8 cellular contexts compared by ENCODE assay signal in genomic region chr3:56692520-56693433, GRCh38. TPM values are rescaled to one million over a fixed set of nuclear protein-coding genes. Genes with fewer than 3 reads are reported as not detected.
DNase-seq lines count a peak whose midpoint lies in the region; ATAC-seq and TF ChIP-seq lines count a peak whose summit lies in the region.
"Not testable (repeated sequence)": the region's sequence is repeated elsewhere in the genome, so short reads cannot be mapped to it uniquely, and the experiment has no call there.

No MANE protein-coding gene starts in this region.

- ATAC-seq in GM19372 (IDR thresholded peaks at IDR 0.05; ENCODE audit: low read depth, unreplicated experiment) (peak; percentile 74), HG02642 (IDR thresholded peaks at IDR 0.05; ENCODE audit: poor library complexity, unreplicated experiment) (peak; percentile 85), HG03442 (IDR thresholded peaks at IDR 0.05; ENCODE audit: unreplicated experiment) (peak; percentile 77), left lung (peak; percentile 36)

- peak; percentile 70 for DNase-seq in GM12865 (ENCODE audit: low read depth)
- peak; percentile 42 for DNase-seq in RPMI8226
- DNase-seq in activated T-helper 1 cell treated with anti-CD3 and anti-CD28 coated beads, Interleukin-12 subunit alpha, Interleukin-12 subunit beta, Interleukin-2, Interleukin-4 antibody, amounts not matched to agents 30 ng/mL and 10 ng/mL and 1 ng/mL, durations not matched to agents 14 hours and 24 hours and 36 hours (ENCODE audit: low spot score) = peak; percentile 52
- not testable (repeated sequence) for DNase-seq in left lung

- H3K27ac ChIP-seq in left lung = peak overlapping the region in 1 of 2 donors; percentile 59
- peak overlapping the region; percentile 49 for H3K27ac ChIP-seq in thymus (ENCODE audit: low read depth)

- H3K9me3 ChIP-seq in left lung; thymus (ENCODE audit: control insufficient read depth): not testable (repeated sequence)

- H3K36me3 Mint-ChIP-seq in activated T-helper 1 cell treated with anti-CD3 and anti-CD28 coated beads, Interleukin-12 subunit alpha, Interleukin-12 subunit beta, Interleukin-2, Interleukin-4 antibody, amounts not matched to agents 30 ng/mL and 10 ng/mL and 1 ng/mL, durations not matched to agents 14 hours and 24 hours and 36 hours (ENCODE audit: low read depth) = not testable (repeated sequence)

- H3K4me3 Mint-ChIP-seq in activated T-helper 1 cell treated with anti-CD3 and anti-CD28 coated beads, Interleukin-12 subunit alpha, Interleukin-12 subunit beta, Interleukin-2, Interleukin-4 antibody, amounts not matched to agents 30 ng/mL and 10 ng/mL and 1 ng/mL, durations not matched to agents 14 hours and 24 hours and 36 hours = peak overlapping the region; percentile 64

- 59% methylated on average over 15 of the region's 15 CpGs for WGBS in thymus

- TF ChIP-seq CTCF in GM12865 (IDR thresholded peaks at IDR 0.05; ENCODE audit: insufficient read depth, low read depth, low read length, missing control alignments); left lung (IDR thresholded peaks at IDR 0.05): not testable (repeated sequence)

- not testable (repeated sequence) for H3K27me3 ChIP-seq in left lung; thymus (ENCODE audit: control insufficient read depth, insufficient read depth)

- H3K9me3 Mint-ChIP-seq in activated T-helper 1 cell treated with anti-CD3 and anti-CD28 coated beads, Interleukin-12 subunit alpha, Interleukin-12 subunit beta, Interleukin-2, Interleukin-4 antibody, amounts not matched to agents 30 ng/mL and 10 ng/mL and 1 ng/mL, durations not matched to agents 14 hours and 24 hours and 36 hours = not testable (repeated sequence)

- peaks cover 37% of the 10 kb centered on the region for H3K4me1 Mint-ChIP-seq in activated T-helper 1 cell treated with anti-CD3 and anti-CD28 coated beads, Interleukin-12 subunit alpha, Interleukin-12 subunit beta, Interleukin-2, Interleukin-4 antibody, amounts not matched to agents 30 ng/mL and 10 ng/mL and 1 ng/mL, durations not matched to agents 14 hours and 24 hours and 36 hours (ENCODE audit: low read depth)

- peaks cover 0 to 25% of the 10 kb centered on the region in 2 donors for H3K4me1 ChIP-seq in left lung
- H3K4me1 ChIP-seq in thymus (ENCODE audit: control insufficient read depth, insufficient read depth, low read length) = peaks cover 14% of the 10 kb centered on the region

- H3K27ac Mint-ChIP-seq in activated T-helper 1 cell treated with anti-CD3 and anti-CD28 coated beads, Interleukin-12 subunit alpha, Interleukin-12 subunit beta, Interleukin-2, Interleukin-4 antibody, amounts not matched to agents 30 ng/mL and 10 ng/mL and 1 ng/mL, durations not matched to agents 14 hours and 24 hours and 36 hours = peak overlapping the region; percentile 55

- not testable (repeated sequence) for H3K27me3 Mint-ChIP-seq in activated T-helper 1 cell treated with anti-CD3 and anti-CD28 coated beads, Interleukin-12 subunit alpha, Interleukin-12 subunit beta, Interleukin-2, Interleukin-4 antibody, amounts not matched to agents 30 ng/mL and 10 ng/mL and 1 ng/mL, durations not matched to agents 14 hours and 24 hours and 36 hours (ENCODE audit: insufficient read depth)

- H3K4me3 ChIP-seq in GM12865 (ENCODE audit: low read depth, low read length); left lung; thymus (ENCODE audit: low read length): not testable (repeated sequence)

- intact Hi-C loops in activated T-helper 1 cell treated with anti-CD3 and anti-CD28 coated beads, Interleukin-12 subunit alpha, Interleukin-12 subunit beta, Interleukin-2, Interleukin-4 antibody, amounts not matched to agents 30 ng/mL and 10 ng/mL and 1 ng/mL, durations not matched to agents 14 hours and 24 hours and 36 hours (cut with micrococcal nuclease) = loop anchor here (1.0 kb wide), 3 partner anchors 10 to 33 kb away; no protein-coding TSS in a partner anchor
- intact Hi-C loops in left lung (cut with DNase I) = not testable (repeated sequence)

- not testable (repeated sequence) for H3K36me3 ChIP-seq in left lung; thymus (ENCODE audit: control insufficient read depth, insufficient read depth)

RNA-seq across cellular contexts. Expression of gene TASOR, which starts 9.7 kb away (rescaled TPM):
- total RNA-seq in activated T-helper 1 cell treated with anti-CD3 and anti-CD28 coated beads, Interleukin-12 subunit alpha, Interleukin-12 subunit beta, Interleukin-2, Interleukin-4 antibody, amounts not matched to agents 30 ng/mL and 10 ng/mL and 1 ng/mL, durations not matched to agents 14 hours and 24 hours and 36 hours = 60.8 and 63.6 TPM in 2 replicates
- total RNA-seq in left lung = 10 to 100 TPM; 61.8 to 70.1 TPM
- polyA plus RNA-seq in thymus = 55.7 TPM
